In the genomic region with DNA sequence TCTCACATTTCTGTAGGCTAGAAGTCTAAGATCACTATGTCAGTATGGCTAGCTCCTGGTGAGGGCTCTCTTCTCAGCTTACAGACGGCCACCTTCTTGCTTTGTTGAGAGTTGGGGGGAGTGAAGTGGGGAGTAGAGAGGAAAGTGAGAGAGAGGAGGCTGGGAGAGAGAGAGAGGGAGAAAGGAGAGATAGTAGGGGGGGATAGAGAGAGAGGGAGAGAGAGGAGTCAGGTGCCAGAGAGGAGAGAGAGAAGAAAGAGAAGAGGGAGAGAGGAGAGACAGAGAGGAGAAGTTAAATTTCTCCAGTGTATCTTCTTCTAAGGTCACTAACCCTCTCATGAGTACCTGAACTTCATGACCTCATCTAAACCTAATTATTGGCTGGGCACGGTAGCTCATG, we compare ENCODE assay signal across 1 cellular context.
TF ChIP-seq lines count a peak whose summit lies in the region.

No MANE protein-coding gene starts in this region.

TF ChIP-seq in HEK293, 187 proteins besides CTCF, POLR2A, EP300 and RAD21:
- TF ChIP-seq ZNF157 (tag by site-specific recombination; IDR thresholded peaks at IDR 0.05) (no peak), ZNF398 (tag by site-specific recombination; IDR thresholded peaks at IDR 0.05) (peak; percentile 66), PRDM1 (tag by site-specific recombination; IDR thresholded peaks at IDR 0.05) (peak; percentile 98), ZNF324 (tag by site-specific recombination; IDR thresholded peaks at IDR 0.05) (no peak), OSR2 (tag by site-specific recombination; IDR thresholded peaks at IDR 0.05) (no peak), MEIS1 (CRISPR knock-in tag; IDR thresholded peaks at IDR 0.05; ENCODE audit: borderline replicate concordance) (no peak), ZNF596 (tag by site-specific recombination; IDR thresholded peaks at IDR 0.05) (peak; percentile 36; the same call in 1 of the 2 replicates), ZNF366 (tag by site-specific recombination; conservative IDR thresholded peaks at IDR 0.05) (0 out of 2 replicates have a peak, but pooled peaks have one; percentile 45), ZBTB48 (tag by site-specific recombination; IDR thresholded peaks at IDR 0.05) (no peak)
- TF ChIP-seq, protein P1, sequence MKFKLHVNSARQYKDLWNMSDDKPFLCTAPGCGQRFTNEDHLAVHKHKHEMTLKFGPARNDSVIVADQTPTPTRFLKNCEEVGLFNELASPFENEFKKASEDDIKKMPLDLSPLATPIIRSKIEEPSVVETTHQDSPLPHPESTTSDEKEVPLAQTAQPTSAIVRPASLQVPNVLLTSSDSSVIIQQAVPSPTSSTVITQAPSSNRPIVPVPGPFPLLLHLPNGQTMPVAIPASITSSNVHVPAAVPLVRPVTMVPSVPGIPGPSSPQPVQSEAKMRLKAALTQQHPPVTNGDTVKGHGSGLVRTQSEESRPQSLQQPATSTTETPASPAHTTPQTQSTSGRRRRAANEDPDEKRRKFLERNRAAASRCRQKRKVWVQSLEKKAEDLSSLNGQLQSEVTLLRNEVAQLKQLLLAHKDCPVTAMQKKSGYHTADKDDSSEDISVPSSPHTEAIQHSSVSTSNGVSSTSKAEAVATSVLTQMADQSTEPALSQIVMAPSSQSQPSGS (tag by site-specific recombination; IDR thresholded peaks at IDR 0.05; ENCODE audit: low read depth), result peak; percentile 16; the same call in 1 of the 2 replicates
